Comparison of ENCODE assay signal across 16 cellular contexts in genomic region chr12:102394200-102394599, GRCh38.
"Had no signal": no experiment of that assay in that cellular context is flagged by ENCODE, and none has a peak within 500 bp of the region (broad histone marks: within the 10 kb centered on the region; RNA-seq: fewer than 3 reads in every experiment).

No MANE protein-coding gene starts in this region.

- DNase-seq: effector CD4-positive, alpha-beta T cell; endodermal cell; erythroblast; foreskin melanocyte; head of caudate nucleus; kidney; left cardiac atrium; left ventricle myocardium superior; mesendoderm; naive B cell; occipital lobe; pancreas; right cardiac atrium; small intestine; stimulated activated CD4-positive, alpha-beta T cell treated with anti-CD3 and anti-CD28 coated beads, Interleukin-2, amount 100 ng/mL, for 48 hours; stimulated activated naive CD4-positive, alpha-beta T cell treated with Interleukin-2 at 50 U/mL for 16 hours had no signal
